Comparison of ENCODE assay signal across 30 cellular contexts in the genomic region with DNA sequence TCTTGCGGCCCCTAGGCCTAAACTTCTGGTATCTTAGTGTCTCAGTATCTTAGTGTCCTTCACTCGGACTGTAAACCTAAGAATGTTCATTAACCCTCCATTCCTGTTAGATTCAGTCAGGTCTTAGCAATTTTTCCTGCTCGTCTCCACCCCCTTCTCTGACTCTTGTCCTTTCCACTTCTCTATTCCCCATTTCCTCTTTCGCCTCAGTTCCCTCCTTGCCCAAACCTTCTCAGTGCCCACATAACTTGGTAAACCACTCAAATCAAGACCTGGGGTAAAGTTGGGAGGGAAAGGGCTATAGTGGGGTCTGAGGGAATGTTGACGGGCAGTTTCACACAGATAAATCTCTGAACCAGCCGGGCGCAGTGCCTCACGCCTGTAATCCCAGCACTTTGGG. TPM values are rescaled to one million over a fixed set of nuclear protein-coding genes. Genes with fewer than 3 reads are reported as not detected.
A peak's percentile ranks its signal among the peaks of the same experiment; 100 is the strongest.
DNase-seq lines count a peak whose midpoint lies in the region; ATAC-seq and TF ChIP-seq lines count a peak whose summit lies in the region.
"Had no signal": no experiment of that assay in that cellular context is flagged by ENCODE, and none has a peak within 500 bp of the region (broad histone marks: within the 10 kb centered on the region; RNA-seq: fewer than 3 reads in every experiment).

No MANE protein-coding gene starts in this region.

- peak overlapping the region in 4 of 5 donors; percentile 60 to 87 (median 80) for H3K27ac ChIP-seq in stomach
- H3K27ac ChIP-seq: A549, C4-2B, cardiac muscle cell, KMS-11 had no signal

- H3K36me3 Mint-ChIP-seq in activated naive CD4-positive, alpha-beta T cell treated with anti-CD3 and anti-CD28 coated beads, Interleukin-2, amount 10 ng/mL, durations not matched to agents 7 days and 5 days = peaks cover 51% of the 10 kb centered on the region
- peaks cover 26 to 34% of the 10 kb centered on the region in 2 donors for H3K36me3 Mint-ChIP-seq in activated naive CD4-positive, alpha-beta T cell treated with anti-CD3 and anti-CD28 coated beads, Interleukin-2, amount 50 U/mL, for 72 hours
- peaks cover 47% of the 10 kb centered on the region for H3K36me3 Mint-ChIP-seq in T-helper 2 cell treated with Interferon-gamma antibody and Interleukin-4, amounts not matched to agents 5 μg/mL and 100 μg/mL, for 36 hours (ENCODE audit: low read depth)

- H3K27me3 Mint-ChIP-seq in activated naive CD4-positive, alpha-beta T cell treated with anti-CD3 and anti-CD28 coated beads, Interleukin-2, amount 10 ng/mL, durations not matched to agents 7 days and 5 days = no peaks in the 10 kb centered on the region
- no peaks in the 10 kb centered on the region for H3K27me3 Mint-ChIP-seq in T-helper 2 cell treated with Interferon-gamma antibody and Interleukin-4, amounts not matched to agents 5 μg/mL and 100 μg/mL, for 36 hours (ENCODE audit: low read depth)

- no peaks in the 10 kb centered on the region for H3K27me3 ChIP-seq in stomach
- H3K27me3 ChIP-seq: cardiac muscle cell, tibial nerve had no signal

- H3K4me1 Mint-ChIP-seq in activated naive CD4-positive, alpha-beta T cell treated with anti-CD3 and anti-CD28 coated beads, Interleukin-2, amount 10 ng/mL, durations not matched to agents 7 days and 5 days = peaks cover 54% of the 10 kb centered on the region
- peaks cover 35% of the 10 kb centered on the region for H3K4me1 Mint-ChIP-seq in T-helper 2 cell treated with Interferon-gamma antibody and Interleukin-4, amounts not matched to agents 5 μg/mL and 100 μg/mL, for 36 hours (ENCODE audit: low read depth)

- intact Hi-C loops in left ventricle myocardium superior (cut with micrococcal nuclease) (no loop called here), stomach (cut with DNase I; ENCODE audit: low total_unique reads) (no loop called here)

- no peaks in the 10 kb centered on the region for H3K9me3 ChIP-seq in stomach
- H3K9me3 ChIP-seq: A549, tibial nerve had no signal

- no peaks in the 10 kb centered on the region for H3K9me3 Mint-ChIP-seq in activated naive CD4-positive, alpha-beta T cell treated with anti-CD3 and anti-CD28 coated beads, Interleukin-2, amount 10 ng/mL, durations not matched to agents 7 days and 5 days
- no peaks in the 10 kb centered on the region for H3K9me3 Mint-ChIP-seq in activated naive CD4-positive, alpha-beta T cell treated with anti-CD3 and anti-CD28 coated beads, Interleukin-2, amount 50 U/mL, for 72 hours
- no peaks in the 10 kb centered on the region for H3K9me3 Mint-ChIP-seq in T-helper 2 cell treated with Interferon-gamma antibody and Interleukin-4, amounts not matched to agents 5 μg/mL and 100 μg/mL, for 36 hours
- H3K9me3 Mint-ChIP-seq: activated B cell treated with CpG ODN at 0.5 μM for 24 hours; activated T-helper 1 cell treated with anti-CD3 and anti-CD28 coated beads, Interleukin-12 subunit alpha, Interleukin-12 subunit beta, Interleukin-2, Interleukin-4 antibody, amounts not matched to agents 30 ng/mL and 10 ng/mL and 1 ng/mL, durations not matched to agents 14 hours and 24 hours and 36 hours had no signal

- H3K4me3 ChIP-seq in stomach = peak overlapping the region in 1 of 4 donors; percentile 30
- H3K4me3 ChIP-seq: A549, cardiac muscle cell had no signal

- no peak for TF ChIP-seq EP300 in stomach (IDR thresholded peaks at IDR 0.05)

- no peak for ATAC-seq in activated naive CD4-positive, alpha-beta T cell treated with anti-CD3 and anti-CD28 coated beads, Interleukin-2, amount 50 U/mL, for 72 hours
- ATAC-seq in left ventricle myocardium superior = peak; percentile 20
- no peak for ATAC-seq in HG03354 (IDR thresholded peaks at IDR 0.05; ENCODE audit: poor library complexity, severe bottlenecking, unreplicated experiment)
- ATAC-seq: A549, HCT116, Panc1 had no signal

- peaks cover 51 to 68% (median 60%) of the 10 kb centered on the region in 4 donors for H3K36me3 ChIP-seq in stomach

- WGBS in stomach, 5 donors = 81 to 95% (median 93%) methylated on average over 8 of the region's 8 CpGs

- CTCF ChIA-PET in activated naive CD4-positive, alpha-beta T cell treated with anti-CD3 and anti-CD28 coated beads, Interleukin-2, amount 10 ng/mL, durations not matched to agents 7 days and 5 days (lab: Charles Lee) = interaction anchor here (1.3 kb wide), 1 partner anchor 23 kb away, joined by 3 read pairs; no protein-coding TSS in a partner anchor

- peaks cover 0 to 23% (median 5%) of the 10 kb centered on the region in 4 donors for H3K4me1 ChIP-seq in stomach

- H3K27ac Mint-ChIP-seq in activated naive CD4-positive, alpha-beta T cell treated with anti-CD3 and anti-CD28 coated beads, Interleukin-2, amount 10 ng/mL, durations not matched to agents 7 days and 5 days = peak overlapping the region; percentile 75
- peak overlapping the region in 1 of 2 donors; percentile 63 for H3K27ac Mint-ChIP-seq in activated naive CD4-positive, alpha-beta T cell treated with anti-CD3 and anti-CD28 coated beads, Interleukin-2, amount 50 U/mL, for 72 hours
- no peak overlapping the region for H3K27ac Mint-ChIP-seq in T-helper 2 cell treated with Interferon-gamma antibody and Interleukin-4, amounts not matched to agents 5 μg/mL and 100 μg/mL, for 36 hours
- H3K27ac Mint-ChIP-seq: activated B cell treated with CpG ODN at 0.5 μM for 24 hours; activated T-helper 1 cell treated with anti-CD3 and anti-CD28 coated beads, Interleukin-12 subunit alpha, Interleukin-12 subunit beta, Interleukin-2, Interleukin-4 antibody, amounts not matched to agents 30 ng/mL and 10 ng/mL and 1 ng/mL, durations not matched to agents 14 hours and 24 hours and 36 hours had no signal

- no peak for DNase-seq in activated naive CD4-positive, alpha-beta T cell treated with anti-CD3 and anti-CD28 coated beads, Interleukin-2, amount 10 ng/mL, durations not matched to agents 7 days and 5 days
- DNase-seq in activated naive CD4-positive, alpha-beta T cell treated with anti-CD3 and anti-CD28 coated beads, Interleukin-2, amount 50 U/mL, for 72 hours (ENCODE audit: low spot score in 2 of 2) = no peak
- DNase-seq in NOMO-1 treated with dmso at 0.1 percent for 144 hours (lab: John Stamatoyannopoulos, UW; ENCODE audit: unreplicated experiment) = peak; percentile 59
- DNase-seq in left ventricle myocardium superior = no peak
- no peak for DNase-seq in stomach
- no peak for DNase-seq in OCI-M2 (lab: John Stamatoyannopoulos, UW; ENCODE audit: unreplicated experiment)
- no peak for DNase-seq in T-helper 2 cell treated with Interferon-gamma antibody and Interleukin-4, amounts not matched to agents 5 μg/mL and 100 μg/mL, for 36 hours (ENCODE audit: low spot score)
- DNase-seq: activated B cell treated with CpG ODN at 0.5 μM for 24 hours; activated CD8-positive, alpha-beta memory T cell treated with anti-CD3 and anti-CD28 coated beads for 24 hours; amniotic stem cell; DMS53; erythroblast; NCI-H1105; NCI-H2081 treated with DMSO at 0.1 percent for 48 hours; NCI-H524; stimulated activated CD4-positive, alpha-beta T cell treated with anti-CD3 and anti-CD28 coated beads, Interleukin-12 subunit alpha, Interleukin-12 subunit beta, amount 100 ng/mL, for 4 hours; SW 1271 had no signal

- no peak for TF ChIP-seq CTCF in stomach (IDR thresholded peaks at IDR 0.05)

- H3K4me3 Mint-ChIP-seq in activated naive CD4-positive, alpha-beta T cell treated with anti-CD3 and anti-CD28 coated beads, Interleukin-2, amount 10 ng/mL, durations not matched to agents 7 days and 5 days = no peak overlapping the region
- H3K4me3 Mint-ChIP-seq in T-helper 2 cell treated with Interferon-gamma antibody and Interleukin-4, amounts not matched to agents 5 μg/mL and 100 μg/mL, for 36 hours = no peak overlapping the region
- H3K4me3 Mint-ChIP-seq: activated B cell treated with CpG ODN at 0.5 μM for 24 hours had no signal

- TF ChIP-seq POLR2A in stomach (IDR thresholded peaks at IDR 0.05) = no peak

RNA-seq across cellular contexts. Expression of a gene that starts 0.7 kb away (rescaled TPM):
- 1 to 10 TPM in 1 of 2 donors, under 1 TPM in 1; 0.49 to 7.4 TPM for total RNA-seq in activated naive CD4-positive, alpha-beta T cell treated with anti-CD3 and anti-CD28 coated beads, Interleukin-2, amount 50 U/mL, for 72 hours
- 24.8 TPM for total RNA-seq in left ventricle myocardium superior
- 10 to 100 TPM in 2 of 5 donors, 1 to 10 TPM in 2, not detected in 1; 1.4 to 27.0 (median 7.4) TPM for total RNA-seq in stomach
- 100 to 1,000 TPM in 1 of 3 donors, 10 to 100 TPM in 2; 35.4 to 101 (median 50.6) TPM for polyA plus RNA-seq in stomach
- total RNA-seq: cardiac muscle cell, glomerular endothelial cell, lung microvascular endothelial cell had no signal

RNA-seq across cellular contexts. Expression of a gene that starts 9.1 kb away (rescaled TPM):
- total RNA-seq in activated naive CD4-positive, alpha-beta T cell treated with anti-CD3 and anti-CD28 coated beads, Interleukin-2, amount 50 U/mL, for 72 hours = not detected
- total RNA-seq in left ventricle myocardium superior = not detected
- total RNA-seq in stomach = 1 to 10 TPM in 1 of 5 donors, not detected in 4; 5.3 TPM
- polyA plus RNA-seq in stomach = not detected
- total RNA-seq: activated B cell treated with CpG ODN at 0.5 μM for 24 hours; activated T-helper 1 cell treated with anti-CD3 and anti-CD28 coated beads, Interleukin-12 subunit alpha, Interleukin-12 subunit beta, Interleukin-2, Interleukin-4 antibody, amounts not matched to agents 30 ng/mL and 10 ng/mL and 1 ng/mL, durations not matched to agents 14 hours and 24 hours and 36 hours; glomerular endothelial cell; lung microvascular endothelial cell; pulmonary artery endothelial cell; tibial nerve had no signal
- polyA plus RNA-seq: A549, neural cell had no signal

RNA-seq across cellular contexts. Expression of a gene that starts 11.5 kb away (rescaled TPM):
- total RNA-seq in activated naive CD4-positive, alpha-beta T cell treated with anti-CD3 and anti-CD28 coated beads, Interleukin-2, amount 50 U/mL, for 72 hours = 10 to 100 TPM; 13.3 to 17.7 TPM
- 41.8 TPM for total RNA-seq in left ventricle myocardium superior
- total RNA-seq in stomach = 1 to 10 TPM in 4 of 5 donors, under 1 TPM in 1; 0.58 to 7.3 (median 5.8) TPM
- 1 to 10 TPM; 7.9 to 9.9 (median 9.8) TPM for polyA plus RNA-seq in stomach

RNA-seq across cellular contexts. Expression of a gene that starts 12.2 kb away (rescaled TPM):
- total RNA-seq in activated naive CD4-positive, alpha-beta T cell treated with anti-CD3 and anti-CD28 coated beads, Interleukin-2, amount 50 U/mL, for 72 hours = 100 to 1,000 TPM; 115 to 126 TPM
- 335 TPM for total RNA-seq in left ventricle myocardium superior
- 100 to 1,000 TPM in 2 of 5 donors, 10 to 100 TPM in 2, 1 to 10 TPM in 1; 9.9 to 165 (median 85.7) TPM for total RNA-seq in stomach
- 10 to 100 TPM; 55.6 to 83.4 (median 81.9) TPM for polyA plus RNA-seq in stomach

RNA-seq across cellular contexts. Expression of a gene that starts 15.5 kb away (rescaled TPM):
- total RNA-seq in activated naive CD4-positive, alpha-beta T cell treated with anti-CD3 and anti-CD28 coated beads, Interleukin-2, amount 50 U/mL, for 72 hours = 1 to 10 TPM; 2.7 to 4.2 TPM
- 7.2 TPM for total RNA-seq in left ventricle myocardium superior
- total RNA-seq in stomach = 10 to 100 TPM in 2 of 5 donors, 1 to 10 TPM in 2, under 1 TPM in 1; 0.89 to 20.6 (median 2.8) TPM
- 1 to 10 TPM; 1.1 to 4.2 (median 1.4) TPM for polyA plus RNA-seq in stomach
- total RNA-seq: activated B cell treated with CpG ODN at 0.5 μM for 24 hours had no signal
- polyA plus RNA-seq: A549 had no signal
